In the genomic region with DNA sequence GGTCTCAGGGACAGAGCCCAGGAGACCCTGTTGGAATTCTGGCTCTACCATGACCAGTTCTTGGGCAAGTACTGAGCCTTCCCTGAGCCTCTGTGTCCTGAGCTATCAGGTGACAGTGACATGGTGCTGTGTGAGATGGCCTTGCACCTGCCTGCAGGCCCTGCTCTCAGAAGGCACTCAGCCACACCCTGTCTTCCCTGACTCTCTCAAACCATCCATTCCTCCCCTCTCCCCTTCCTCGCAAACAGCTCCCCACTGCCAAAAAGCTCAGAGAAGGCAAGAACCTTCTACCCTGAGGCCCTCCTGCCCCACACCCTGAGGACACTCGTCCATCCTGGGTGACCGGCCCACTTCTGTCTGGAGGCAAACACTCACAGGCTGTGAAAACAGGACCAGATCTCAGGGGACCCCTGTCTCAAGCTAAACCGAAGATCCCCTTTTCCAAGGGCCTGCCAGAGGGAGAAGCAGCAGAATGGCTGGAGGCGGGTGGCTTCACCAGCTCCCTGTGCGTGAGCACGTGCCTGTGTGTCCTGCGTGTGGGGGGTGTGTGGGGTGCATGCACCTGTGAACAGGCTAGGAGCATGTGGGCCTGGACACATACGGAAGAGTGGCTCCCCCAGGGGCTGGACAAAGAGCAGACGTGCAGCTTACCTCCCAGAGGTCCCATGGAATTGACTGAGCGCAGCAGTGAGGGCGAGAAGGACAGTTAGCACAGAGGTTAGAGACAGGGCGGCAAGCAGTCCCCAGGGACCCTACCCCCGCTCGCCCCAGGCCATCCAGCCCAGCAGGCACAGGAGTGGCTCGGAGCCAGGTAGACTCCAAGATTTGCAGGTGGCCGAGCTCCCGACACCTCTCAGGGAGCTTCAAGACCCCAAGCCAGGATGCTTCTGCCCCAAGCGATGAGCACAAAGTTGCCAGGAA, we compare ENCODE assay signal across 9 cellular contexts. TPM values are rescaled to one million over a fixed set of nuclear protein-coding genes. Genes with fewer than 3 reads are reported as not detected.
DNase-seq lines count a peak whose midpoint lies in the region; ATAC-seq and TF ChIP-seq lines count a peak whose summit lies in the region.
"Had no signal": no experiment of that assay in that cellular context is flagged by ENCODE, and none has a peak within 500 bp of the region (broad histone marks: within the 10 kb centered on the region; RNA-seq: fewer than 3 reads in every experiment).

No MANE protein-coding gene starts in this region.

- peaks cover 11 to 22% of the 10 kb centered on the region in 2 donors for H3K4me1 Mint-ChIP-seq in natural killer cell
- peaks cover 0 to 16% of the 10 kb centered on the region in 2 donors for H3K4me1 Mint-ChIP-seq in natural killer cell treated with Interleukin-12 subunit alpha and Interleukin-12 subunit beta and Interleukin-15 and Interleukin-18, amount 100 ng/mL, for 72 hours (ENCODE audit: low read depth in 2 of 2)
- H3K4me1 Mint-ChIP-seq in activated CD8-positive, alpha-beta T cell treated with anti-CD3 and anti-CD28 coated beads, Interleukin-2, amount 10 ng/mL, durations not matched to agents 7 days and 5 days (ENCODE audit: low read depth) = peaks cover 2% of the 10 kb centered on the region
- H3K4me1 Mint-ChIP-seq in type B pancreatic cell (ENCODE audit: unreplicated experiment) = peaks cover 10% of the 10 kb centered on the region

- H3K4me3 Mint-ChIP-seq in natural killer cell = no peak overlapping the region
- no peak overlapping the region for H3K4me3 Mint-ChIP-seq in natural killer cell treated with Interleukin-12 subunit alpha and Interleukin-12 subunit beta and Interleukin-15 and Interleukin-18, amount 100 ng/mL, for 72 hours
- H3K4me3 Mint-ChIP-seq in activated CD8-positive, alpha-beta T cell treated with anti-CD3 and anti-CD28 coated beads, Interleukin-2, amount 10 ng/mL, durations not matched to agents 7 days and 5 days = no peak overlapping the region
- no peak overlapping the region for H3K4me3 Mint-ChIP-seq in type B pancreatic cell

- CTCF ChIA-PET in activated CD8-positive, alpha-beta T cell treated with anti-CD3 and anti-CD28 coated beads, Interleukin-2, amount 10 ng/mL, durations not matched to agents 7 days and 5 days (lab: Charles Lee) = no interaction called here

- no peak for TF ChIP-seq CTCF in natural killer cell (IDR thresholded peaks at IDR 0.05)
- TF ChIP-seq CTCF in left lung (IDR thresholded peaks at IDR 0.05) = no peak
- no peak for TF ChIP-seq CTCF in type B pancreatic cell (conservative IDR thresholded peaks at IDR 0.05)

- H3K36me3 Mint-ChIP-seq in natural killer cell (no peaks in the 10 kb centered on the region), type B pancreatic cell (no peaks in the 10 kb centered on the region)
- no peaks in the 10 kb centered on the region for H3K36me3 Mint-ChIP-seq in natural killer cell treated with Interleukin-12 subunit alpha and Interleukin-12 subunit beta and Interleukin-15 and Interleukin-18, amount 100 ng/mL, for 72 hours
- peaks cover 10% of the 10 kb centered on the region for H3K36me3 Mint-ChIP-seq in activated CD8-positive, alpha-beta T cell treated with anti-CD3 and anti-CD28 coated beads, Interleukin-2, amount 10 ng/mL, durations not matched to agents 7 days and 5 days (ENCODE audit: low read depth)

- no peaks in the 10 kb centered on the region for H3K27me3 Mint-ChIP-seq in natural killer cell (ENCODE audit: low read depth in 2 of 2)
- H3K27me3 Mint-ChIP-seq in natural killer cell treated with Interleukin-12 subunit alpha and Interleukin-12 subunit beta and Interleukin-15 and Interleukin-18, amount 100 ng/mL, for 72 hours = no peaks in the 10 kb centered on the region
- H3K27me3 Mint-ChIP-seq in activated CD8-positive, alpha-beta T cell treated with anti-CD3 and anti-CD28 coated beads, Interleukin-2, amount 10 ng/mL, durations not matched to agents 7 days and 5 days (ENCODE audit: low read depth) = no peaks in the 10 kb centered on the region
- H3K27me3 Mint-ChIP-seq in type B pancreatic cell = no peaks in the 10 kb centered on the region

- H3K27ac Mint-ChIP-seq in natural killer cell (peak overlapping the region; percentile 20 to 56), type B pancreatic cell (peak overlapping the region; percentile 29)
- peak overlapping the region in 1 of 2 donors; percentile 33 for H3K27ac Mint-ChIP-seq in natural killer cell treated with Interleukin-12 subunit alpha and Interleukin-12 subunit beta and Interleukin-15 and Interleukin-18, amount 100 ng/mL, for 72 hours
- peak overlapping the region; percentile 70 for H3K27ac Mint-ChIP-seq in activated CD8-positive, alpha-beta T cell treated with anti-CD3 and anti-CD28 coated beads, Interleukin-2, amount 10 ng/mL, durations not matched to agents 7 days and 5 days

- intact Hi-C loops in natural killer cell (cut with micrococcal nuclease) = no loop called here
- intact Hi-C loops in left lung (cut with DNase I) = no loop called here

- no peak overlapping the region for H3K27ac ChIP-seq in left lung

- H3K27me3 ChIP-seq in left lung = no peaks in the 10 kb centered on the region

- no peak overlapping the region for H3K4me3 ChIP-seq in left lung

- H3K36me3 ChIP-seq in left lung = peaks cover 0 to 20% of the 10 kb centered on the region in 2 donors

- POLR2A ChIA-PET in activated CD8-positive, alpha-beta T cell treated with anti-CD3 and anti-CD28 coated beads, Interleukin-2, amount 10 ng/mL, durations not matched to agents 7 days and 5 days (lab: Charles Lee) = no interaction called here

- H3K4me1 ChIP-seq in left lung = peaks cover 5 to 7% of the 10 kb centered on the region in 2 donors

- ATAC-seq in natural killer cell (no peak), left lung (no peak), HG03571 (IDR thresholded peaks at IDR 0.05; ENCODE audit: unreplicated experiment) (no peak)
- ATAC-seq in natural killer cell treated with Interleukin-12 subunit alpha and Interleukin-12 subunit beta and Interleukin-15 and Interleukin-18, amount 100 ng/mL, for 72 hours = no peak
- no peak for ATAC-seq in activated CD8-positive, alpha-beta T cell treated with anti-CD3 and anti-CD28 coated beads, Interleukin-2, amount 10 ng/mL, durations not matched to agents 7 days and 5 days

- no peaks in the 10 kb centered on the region for H3K9me3 Mint-ChIP-seq in natural killer cell
- no peaks in the 10 kb centered on the region for H3K9me3 Mint-ChIP-seq in natural killer cell treated with Interleukin-12 subunit alpha and Interleukin-12 subunit beta and Interleukin-15 and Interleukin-18, amount 100 ng/mL, for 72 hours
- no peaks in the 10 kb centered on the region for H3K9me3 Mint-ChIP-seq in activated CD8-positive, alpha-beta T cell treated with anti-CD3 and anti-CD28 coated beads, Interleukin-2, amount 10 ng/mL, durations not matched to agents 7 days and 5 days (ENCODE audit: insufficient read depth)
- H3K9me3 Mint-ChIP-seq in type B pancreatic cell = no peaks in the 10 kb centered on the region

- DNase-seq in natural killer cell (no peak), left lung (peak; percentile 29 to 72), type B pancreatic cell (ENCODE audit: extremely low spot score, unreplicated experiment) (no peak), NOMO-1 (lab: John Stamatoyannopoulos, UW; ENCODE audit: unreplicated experiment in 2 of 2) (no peak), DMS79 treated with DMSO at 0.1 percent for 48 hours (lab: John Stamatoyannopoulos, UW) (no peak)
- no peak for DNase-seq in natural killer cell treated with Interleukin-12 subunit alpha and Interleukin-12 subunit beta and Interleukin-15 and Interleukin-18, amount 100 ng/mL, for 72 hours (ENCODE audit: low spot score)
- DNase-seq in activated CD8-positive, alpha-beta T cell treated with anti-CD3 and anti-CD28 coated beads, Interleukin-2, amount 10 ng/mL, durations not matched to agents 7 days and 5 days = no peak
- DNase-seq: T-helper 9 cell had no signal

- no peaks in the 10 kb centered on the region for H3K9me3 ChIP-seq in left lung

RNA-seq across cellular contexts. Expression of a gene that starts 53.9 kb away (rescaled TPM):
- 100 to 1,000 TPM in 2 of 3 donors, 10 to 100 TPM in 1; 73.5 to 131 (median 107) TPM for total RNA-seq in natural killer cell
- 10 to 100 TPM; 18.0 to 35.9 TPM for total RNA-seq in natural killer cell treated with Interleukin-12 subunit alpha and Interleukin-12 subunit beta and Interleukin-15 and Interleukin-18, amount 100 ng/mL, for 72 hours
- 100 to 1,000 TPM; 125 to 127 TPM for total RNA-seq in activated CD8-positive, alpha-beta T cell treated with anti-CD3 and anti-CD28 coated beads, Interleukin-2, amount 10 ng/mL, durations not matched to agents 7 days and 5 days
- 10 to 100 TPM; 32.0 to 36.0 TPM for total RNA-seq in left lung
- total RNA-seq in type B pancreatic cell (ENCODE audit: low replicate concordance) = 26.3 and 63.4 TPM in 2 replicates

Comparison
In these comparisons a context has a peak if more than half of its experiments do, and no peak if none do; other contexts are left out.
1. DNase-seq: peak in left lung (2 of 2); none in natural killer cell (single experiment), natural killer cell treated with Interleukin-12 subunit alpha and Interleukin-12 subunit beta and Interleukin-15 and Interleukin-18, amount 100 ng/mL, for 72 hours (single experiment), activated CD8-positive, alpha-beta T cell treated with anti-CD3 and anti-CD28 coated beads, Interleukin-2, amount 10 ng/mL, durations not matched to agents 7 days and 5 days (single experiment), type B pancreatic cell (single experiment), NOMO-1 (0 of 2) and DMS79 treated with DMSO at 0.1 percent for 48 hours (single experiment).